ENCODE assay signal across 8 cellular contexts in genomic region chr1:185316163-185317033, GRCh38. TPM values are rescaled to one million over a fixed set of nuclear protein-coding genes. Genes with fewer than 3 reads are reported as not detected.
DNase-seq lines count a peak whose midpoint lies in the region; ATAC-seq, FAIRE-seq and TF ChIP-seq lines count a peak whose summit lies in the region.

No MANE protein-coding gene starts in this region.

- peak overlapping the region; percentile 98 for H3K9ac ChIP-seq in astrocyte (ENCODE audit: low read length)

- no peaks in the 10 kb centered on the region for H3K9me2 ChIP-seq in hepatocyte (replicated peaks; ENCODE audit: insufficient read depth)

- peak overlapping the region; percentile 93 for H3K4me3 Mint-ChIP-seq in astrocyte (ENCODE audit: unreplicated experiment)

- peaks cover 1% of the 10 kb centered on the region for H3K9me3 Mint-ChIP-seq in astrocyte (ENCODE audit: unreplicated experiment)

- no peaks in the 10 kb centered on the region for H3K27me3 Mint-ChIP-seq in astrocyte (ENCODE audit: low read depth, unreplicated experiment)

- H3K4me1 Mint-ChIP-seq in astrocyte (ENCODE audit: low read depth, unreplicated experiment), result peaks cover 23% of the 10 kb centered on the region

- FAIRE-seq in astrocyte (lab: Jason Lieb, UNC), result no peak

- no peak for TF ChIP-seq CTCF in GM13977 (IDR thresholded peaks at IDR 0.05; ENCODE audit: extremely low read depth, insufficient read depth, missing control alignments)
- no peak for TF ChIP-seq CTCF in astrocyte (IDR thresholded peaks at IDR 0.05; ENCODE audit: insufficient read depth, low read depth, low read length)
- peak; percentile 12 for TF ChIP-seq CTCF in hepatocyte (IDR thresholded peaks at IDR 0.05; ENCODE audit: poor library complexity)

- under 1% methylated on average over 79 of the region's 88 CpGs for WGBS in hepatocyte (ENCODE audit: low lambda C conversion rate, missing lambda C conversion rate)

- DNase-seq in GM13977 (ENCODE audit: low spot score), result peak; percentile 86
- peak; percentile 19 for DNase-seq in NCI-H1417 treated with DMSO at 0.1 percent for 48 hours (lab: John Stamatoyannopoulos, UW)
- peak; percentile 86 for DNase-seq in T-helper 22 cell (ENCODE audit: low read depth)
- peak; percentile 84 for DNase-seq in astrocyte (ENCODE audit: low read depth)
- DNase-seq in hepatocyte (ENCODE audit: low spot score), result peak; percentile 93
- peak; percentile 94 for DNase-seq in retina
- no peak for DNase-seq in OCI-M2 (lab: John Stamatoyannopoulos, UW; ENCODE audit: unreplicated experiment)

- H3K4me1 ChIP-seq in astrocyte (ENCODE audit: insufficient read depth, low read length) (peaks cover 19% of the 10 kb centered on the region), hepatocyte (ENCODE audit: insufficient read depth) (peaks cover 39% of the 10 kb centered on the region)

- in situ Hi-C loops in GM13977 (cut with MboI; ENCODE audit: low pct_unique_long_range_greater_than_20kb, low sequenced_read_pairs, unreplicated experiment), result no loop called here

- H3K36me3 ChIP-seq in astrocyte (ENCODE audit: insufficient read depth, low read length) (no peaks in the 10 kb centered on the region), hepatocyte (replicated peaks; ENCODE audit: insufficient read depth, low read depth) (no peaks in the 10 kb centered on the region)

- H3K27me3 ChIP-seq in astrocyte (ENCODE audit: insufficient read depth, low read length) (no peaks in the 10 kb centered on the region), hepatocyte (no peaks in the 10 kb centered on the region)

- H3K27ac ChIP-seq in astrocyte (ENCODE audit: low read depth, low read length), result peak overlapping the region; percentile 94
- peak overlapping the region; percentile 99 for H3K27ac ChIP-seq in hepatocyte

- peak; percentile 63 for ATAC-seq in HG02798 (IDR thresholded peaks at IDR 0.05; ENCODE audit: poor library complexity, unreplicated experiment)

- H3K4me2 ChIP-seq in astrocyte (ENCODE audit: low read length) (peak overlapping the region; percentile 82), hepatocyte (peak overlapping the region; percentile 83)

- H4K20me1 ChIP-seq in astrocyte (ENCODE audit: insufficient read depth, low read length), result peaks cover 45% of the 10 kb centered on the region
- H4K20me1 ChIP-seq in hepatocyte (ENCODE audit: insufficient read depth, poor library complexity, severe bottlenecking), result peaks cover 46% of the 10 kb centered on the region

- H3K4me3 ChIP-seq in astrocyte (ENCODE audit: insufficient read depth, low read depth, low read length) (peak overlapping the region; percentile 85), hepatocyte (peak overlapping the region; percentile 84)

- H3K79me2 ChIP-seq in astrocyte (ENCODE audit: insufficient read depth, low read length) (peaks cover 56% of the 10 kb centered on the region), hepatocyte (peaks cover 53% of the 10 kb centered on the region)

- no peaks in the 10 kb centered on the region for H3K9me3 ChIP-seq in astrocyte (ENCODE audit: insufficient read depth, low read depth, low read length)
- no peaks in the 10 kb centered on the region for H3K9me3 ChIP-seq in hepatocyte (ENCODE audit: low read depth)

- H3K36me3 Mint-ChIP-seq in astrocyte (ENCODE audit: low read depth, unreplicated experiment), result peaks cover 5% of the 10 kb centered on the region

- H2AFZ ChIP-seq in astrocyte (ENCODE audit: low read depth, low read length) (peak overlapping the region; percentile 68), hepatocyte (peak overlapping the region; percentile 70)

- H3K27ac Mint-ChIP-seq in astrocyte (ENCODE audit: unreplicated experiment), result peak overlapping the region; percentile 95

RNA-seq across cellular contexts. Expression of gene IVNS1ABP, which starts 0.6 kb away (rescaled TPM):
- total RNA-seq in astrocyte, result 94.0 and 107 TPM in 2 replicates
- total RNA-seq in hepatocyte, result 99.0 and 116 TPM in 2 replicates
- polyA plus RNA-seq in hepatocyte, result 74.4 and 78.7 TPM in 2 replicates
